8 cellular contexts compared by ENCODE assay signal in genomic region chr17:19977360-19978205, GRCh38. TPM values are rescaled to one million over a fixed set of nuclear protein-coding genes. Genes with fewer than 3 reads are reported as not detected.
DNase-seq lines count a peak whose midpoint lies in the region; ATAC-seq and TF ChIP-seq lines count a peak whose summit lies in the region.

TSS of gene AKAP10 (minus strand) at chr17:19977828. CDS start at chr17:19977679, 149 bp downstream.

- peaks cover 31% of the 10 kb centered on the region for H3K4me1 ChIP-seq in OCI-LY7 (ENCODE audit: insufficient read depth, low read length, poor library complexity, severe bottlenecking)
- peaks cover 0 to 4% of the 10 kb centered on the region in 2 donors for H3K4me1 ChIP-seq in esophagus (ENCODE audit: control insufficient read depth in 2 of 2, insufficient read depth in 2 of 2, low read length in 1 of 2)
- H3K4me1 ChIP-seq in muscle layer of colon (ENCODE audit: insufficient read depth, low read length) = peaks cover 23% of the 10 kb centered on the region

- H2AFZ ChIP-seq in OCI-LY7 (ENCODE audit: low read length) = peak within 1 kb of the TSS; percentile 77

- peak within 1 kb of the TSS; percentile 85 for H3K27ac ChIP-seq in OCI-LY7 (ENCODE audit: low read depth, low read length, poor library complexity, severe bottlenecking)
- H3K27ac ChIP-seq in esophagus (ENCODE audit: low read depth in 2 of 2, low read length in 1 of 2) = peak within 1 kb of the TSS; percentile 90
- peak within 1 kb of the TSS; percentile 85 for H3K27ac ChIP-seq in muscle layer of colon (ENCODE audit: low read depth, low read length)

- DNase-seq in DMS 273 treated with DMSO at 0.1 percent for 48 hours (lab: John Stamatoyannopoulos, UW) = peak; percentile 27
- DNase-seq in HuH-7 (ENCODE audit: low spot score) = peak; percentile 82
- peak; percentile 94 for DNase-seq in OCI-LY7 (ENCODE audit: low spot score)
- peak; percentile 95 for DNase-seq in activated T-cell treated with anti-CD3 and anti-CD28 coated beads for 48 hours (ENCODE audit: low read depth)
- DNase-seq in stimulated activated CD8-positive, alpha-beta memory T cell treated with anti-CD3 and anti-CD28 coated beads, Interleukin-7, amount 100 ng/mL, for 24 hours (ENCODE audit: low read depth) = peak; percentile 95

- POLR2A ChIA-PET in OCI-LY7 (lab: Charles Lee) = no interaction called here

- CTCF ChIA-PET in OCI-LY7 (lab: Charles Lee; ENCODE audit: unreplicated experiment) = no interaction called here

- H3K9me2 ChIP-seq in OCI-LY7 (ENCODE audit: insufficient read depth, low read length) = no peaks in the 10 kb centered on the region

- no peaks in the 10 kb centered on the region for H4K20me1 ChIP-seq in OCI-LY7 (ENCODE audit: insufficient read depth, low read length)

- H3K9me3 ChIP-seq in OCI-LY7 (ENCODE audit: low read length) = peaks cover 11% of the 10 kb centered on the region; the same call in 1 of the 2 replicates
- no peaks in the 10 kb centered on the region for H3K9me3 ChIP-seq in esophagus (ENCODE audit: control insufficient read depth in 2 of 2, insufficient read depth in 1 of 2, low read depth in 1 of 2, low read length in 1 of 2)
- no peaks in the 10 kb centered on the region for H3K9me3 ChIP-seq in muscle layer of colon (ENCODE audit: low read length)

- H3K4me3 ChIP-seq in OCI-LY7 (ENCODE audit: low read depth, low read length, poor library complexity, severe bottlenecking) = peak within 1 kb of the TSS; percentile 97
- H3K4me3 ChIP-seq in esophagus (ENCODE audit: low read depth in 1 of 2, low read length in 2 of 2) = peak within 1 kb of the TSS; percentile 86 to 90
- H3K4me3 ChIP-seq in muscle layer of colon (ENCODE audit: low read depth in 1 of 2, low read length in 2 of 2) = peak within 1 kb of the TSS; percentile 90 to 94

- H3K36me3 ChIP-seq in OCI-LY7 (ENCODE audit: insufficient read depth, low read length) = peaks cover 36% of the 10 kb centered on the region
- H3K36me3 ChIP-seq in esophagus (ENCODE audit: control insufficient read depth in 2 of 2, insufficient read depth in 2 of 2, low read length in 1 of 2) = no peaks in the 10 kb centered on the region
- no peaks in the 10 kb centered on the region for H3K36me3 ChIP-seq in muscle layer of colon (ENCODE audit: insufficient read depth, low read length)

- H3K79me2 ChIP-seq in OCI-LY7 (ENCODE audit: insufficient read depth, low read depth, low read length) = peaks cover 53% of the 10 kb centered on the region

- no peaks in the 10 kb centered on the region for H3K27me3 ChIP-seq in esophagus (ENCODE audit: control insufficient read depth in 1 of 2, insufficient read depth in 2 of 2, low read length in 2 of 2)
- H3K27me3 ChIP-seq in muscle layer of colon (ENCODE audit: control insufficient read depth in 1 of 2, insufficient read depth in 2 of 2, low read length in 2 of 2) = no peaks in the 10 kb centered on the region

- 0 to 1% methylated on average over 50 to 75 of the region's 75 CpGs for WGBS in esophagus, 2 donors

- peak; percentile 79 for ATAC-seq in GM21515 (IDR thresholded peaks at IDR 0.05; ENCODE audit: unreplicated experiment)

- intact Hi-C loops in OCI-LY7 (cut with micrococcal nuclease; ENCODE audit: unreplicated experiment) = no loop called here

- no TSS peak for BruUV-seq in OCI-LY7 (replicated peaks; lab: Mats Ljungman, UMichigan)

- H3K9ac ChIP-seq in muscle layer of colon (ENCODE audit: low read length) = peak within 1 kb of the TSS; percentile 78

- TF ChIP-seq CTCF in OCI-LY7 (conservative IDR thresholded peaks at IDR 0.05; ENCODE audit: low read length) = no peak

- peak within 1 kb of the TSS; percentile 82 for H3K4me2 ChIP-seq in OCI-LY7 (ENCODE audit: low read length)

RNA-seq across cellular contexts. Expression of gene AKAP10, which starts in this region (rescaled TPM):
- 16.1 and 20.5 TPM in 2 replicates for total RNA-seq in OCI-LY7 (2014; rRNA removed; shearing (Covaris generic))
- 33.8 and 35.7 TPM in 2 replicates for total RNA-seq in OCI-LY7 (2022)
- 1 to 10 TPM; 5.5 to 6.2 TPM for polyA plus RNA-seq in esophagus

Comparison
In these comparisons a context has a peak if more than half of its experiments do, and no peak if none do; other contexts are left out.
1. Peak in every context shown above with its lines: DNase-seq, ATAC-seq, H3K4me3 ChIP-seq and H3K27ac ChIP-seq.
2. DNase-seq: peak in every context shown above with its lines; median percentile 95 in activated T-cell treated with anti-CD3 and anti-CD28 coated beads for 48 hours; 95 in stimulated activated CD8-positive, alpha-beta memory T cell treated with anti-CD3 and anti-CD28 coated beads, Interleukin-7, amount 100 ng/mL, for 24 hours; 94 in OCI-LY7; 82 in HuH-7; 27 in DMS 273 treated with DMSO at 0.1 percent for 48 hours.